29 cellular contexts compared by ENCODE assay signal in the genomic region with DNA sequence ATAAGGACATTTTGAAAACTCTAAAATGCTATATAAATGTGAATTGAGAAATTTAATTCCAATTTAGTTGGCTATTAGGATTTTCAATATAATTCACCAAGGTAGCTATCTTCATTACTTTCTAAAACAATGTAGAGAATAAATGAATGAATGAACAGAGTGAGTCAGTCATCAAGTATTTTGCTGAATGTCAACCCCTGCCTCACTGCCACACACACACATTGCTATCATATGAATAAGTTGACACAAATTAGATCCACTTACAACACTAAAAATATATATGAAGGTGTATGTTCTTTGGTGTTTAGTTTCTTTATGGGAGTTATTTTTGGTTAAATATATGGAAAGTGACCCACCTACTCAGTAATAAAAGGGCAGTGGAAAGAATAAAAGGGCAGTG. TPM values are rescaled to one million over a fixed set of nuclear protein-coding genes. Genes with fewer than 3 reads are reported as not detected.
A peak's percentile ranks its signal among the peaks of the same experiment; 100 is the strongest.
DNase-seq lines count a peak whose midpoint lies in the region; ATAC-seq and TF ChIP-seq lines count a peak whose summit lies in the region.
"Had no signal": no experiment of that assay in that cellular context is flagged by ENCODE, and none has a peak within 500 bp of the region (broad histone marks: within the 10 kb centered on the region; RNA-seq: fewer than 3 reads in every experiment).

No MANE protein-coding gene starts in this region.

- no TSS peak for BruUV-seq in HCT116 (replicated peaks; lab: Mats Ljungman, UMichigan)

- H3K27ac ChIP-seq in HCT116 (ENCODE audit: low read depth, low read length), result no peak overlapping the region
- H3K27ac ChIP-seq: HL-60, neutrophil, SJSA1, tibial artery had no signal

- no peaks in the 10 kb centered on the region for H3K4me1 Mint-ChIP-seq in T-helper 2 cell treated with Interferon-gamma antibody and Interleukin-4, amounts not matched to agents 5 μg/mL and 100 μg/mL, for 36 hours (ENCODE audit: low read depth)
- H3K4me1 Mint-ChIP-seq: CD8-positive, alpha-beta memory T cell; central memory CD8-positive, alpha-beta T cell; H9 had no signal

- H3K4me3 ChIP-seq in HCT116 (replicated peaks in 1 of 2; ENCODE audit: low read depth in 1 of 2, low read length in 2 of 2) (no peak overlapping the region), fibroblast of the aortic adventitia (ENCODE audit: low read depth, low read length) (no peak overlapping the region), BE2C (ENCODE audit: low read depth, low read length) (no peak overlapping the region)
- H3K4me3 ChIP-seq: K562, mucosa of descending colon, SJSA1, tibial artery had no signal

- H3K36me3 ChIP-seq in HCT116 (ENCODE audit: control insufficient read depth in 1 of 2, insufficient read depth in 2 of 2, low read length in 2 of 2) (no peaks in the 10 kb centered on the region), BE2C (no peaks in the 10 kb centered on the region)
- H3K36me3 ChIP-seq: neutrophil, SJSA1, tibial artery had no signal

- no peaks in the 10 kb centered on the region for H3K9me3 Mint-ChIP-seq in T-helper 2 cell treated with Interferon-gamma antibody and Interleukin-4, amounts not matched to agents 5 μg/mL and 100 μg/mL, for 36 hours
- H3K9me3 Mint-ChIP-seq: CD8-positive, alpha-beta memory T cell; central memory CD8-positive, alpha-beta T cell had no signal

- peaks cover 4% of the 10 kb centered on the region for H3K36me3 Mint-ChIP-seq in T-helper 2 cell treated with Interferon-gamma antibody and Interleukin-4, amounts not matched to agents 5 μg/mL and 100 μg/mL, for 36 hours (ENCODE audit: low read depth)

- DNase-seq in A172 (ENCODE audit: low spot score) (peak; percentile 13), HCT116 (ENCODE audit: low read depth, low spot score) (no peak), astrocyte of the hippocampus (ENCODE audit: low read depth, low spot score) (peak; percentile 21), fibroblast of the aortic adventitia (ENCODE audit: low read depth) (peak; percentile 55), BE2C (no peak), NCI-H187 treated with DMSO at 0.1 percent for 48 hours (lab: John Stamatoyannopoulos, UW) (no peak)
- no peak for DNase-seq in T-helper 2 cell treated with Interferon-gamma antibody and Interleukin-4, amounts not matched to agents 5 μg/mL and 100 μg/mL, for 36 hours (ENCODE audit: low spot score)
- DNase-seq: activated CD8-positive, alpha-beta memory T cell treated with anti-CD3 and anti-CD28 coated beads for 24 hours; CD8-positive, alpha-beta memory T cell; DND-41; effector CD8-positive, alpha-beta T cell; H9; mucosa of descending colon; NCI-H1048; NCI-H2081 treated with DMSO at 0.1 percent for 48 hours; NCI-H524 treated with DMSO at 0.1 percent for 48 hours; retina; stimulated activated CD4-positive, alpha-beta T cell treated with anti-CD3 and anti-CD28 coated beads, Interleukin-15, amount 100 ng/mL, for 24 hours; stimulated activated naive CD4-positive, alpha-beta T cell; T-helper 9 cell; tibial artery had no signal

- H3K27ac Mint-ChIP-seq in T-helper 2 cell treated with Interferon-gamma antibody and Interleukin-4, amounts not matched to agents 5 μg/mL and 100 μg/mL, for 36 hours, result no peak overlapping the region
- H3K27ac Mint-ChIP-seq: H9 had no signal

- no peak overlapping the region for H3K9ac ChIP-seq in HCT116 (ENCODE audit: low read length)

- no peaks in the 10 kb centered on the region for H3K79me2 ChIP-seq in HCT116 (ENCODE audit: insufficient read depth, low read length)

- no peak for TF ChIP-seq RAD21 in HCT116 (IDR thresholded peaks at IDR 0.05; ENCODE audit: low read depth)

- H4K20me1 ChIP-seq in HCT116 (ENCODE audit: insufficient read depth), result no peaks in the 10 kb centered on the region

- TF ChIP-seq POLR2A in HCT116 (IDR thresholded peaks at IDR 0.05; ENCODE audit: borderline replicate concordance, extremely low read depth, insufficient read depth, insufficient read length), result no peak

- RAD21 ChIA-PET in HCT116 (lab: Charles Lee; ENCODE audit: low non-redundant PET in 1 of 2, low total read pairs in 2 of 2, uncharacterized antibody in 2 of 2, unreplicated experiment in 2 of 2), result no interaction called here

- H3K9me3 ChIP-seq in HCT116 (ENCODE audit: control insufficient read depth in 1 of 2, insufficient read depth in 1 of 2, low read depth in 1 of 2, low read length in 2 of 2), result no peaks in the 10 kb centered on the region
- H3K9me3 ChIP-seq in BE2C, result no peaks in the 10 kb centered on the region
- H3K9me3 ChIP-seq: mucosa of descending colon, neutrophil, SJSA1, tibial artery had no signal

- H3K9me2 ChIP-seq in HCT116 (ENCODE audit: insufficient read depth), result no peaks in the 10 kb centered on the region

- CTCF ChIA-PET in HCT116 (lab: Charles Lee), result no interaction called here

- H3K27me3 Mint-ChIP-seq in T-helper 2 cell treated with Interferon-gamma antibody and Interleukin-4, amounts not matched to agents 5 μg/mL and 100 μg/mL, for 36 hours (ENCODE audit: low read depth), result no peaks in the 10 kb centered on the region
- H3K27me3 Mint-ChIP-seq: central memory CD8-positive, alpha-beta T cell had no signal

- peak overlapping the region; percentile 51; the same call in 1 of the 2 replicates for H3K4me2 ChIP-seq in HCT116 (ENCODE audit: low read length)

- intact Hi-C loops in HCT116 (cut with micrococcal nuclease), result no loop called here

- H3K27me3 ChIP-seq in HCT116 (ENCODE audit: insufficient read depth, low read length) (no peaks in the 10 kb centered on the region), BE2C (no peaks in the 10 kb centered on the region)
- H3K27me3 ChIP-seq: neutrophil, SJSA1, tibial artery had no signal

- H3K4me3 Mint-ChIP-seq in T-helper 2 cell treated with Interferon-gamma antibody and Interleukin-4, amounts not matched to agents 5 μg/mL and 100 μg/mL, for 36 hours, result no peak overlapping the region
- H3K4me3 Mint-ChIP-seq: CD8-positive, alpha-beta memory T cell; central memory CD8-positive, alpha-beta T cell; H9 had no signal

- no peak overlapping the region for H2AFZ ChIP-seq in HCT116 (ENCODE audit: low read depth, low read length, poor library complexity, severe bottlenecking)

- ATAC-seq in HCT116, result peak; percentile 58; the same call in 1 of the 2 replicates
- no peak for ATAC-seq in GM21786 (IDR thresholded peaks at IDR 0.05; ENCODE audit: unreplicated experiment)
- ATAC-seq: activated CD4-positive, CD25-positive, alpha-beta regulatory T cell treated with anti-CD3 and anti-CD28 coated beads, Interleukin-2, amount 50 U/mL, for 24 hours; K562; left lobe of liver; mucosa of descending colon had no signal

- POLR2A ChIA-PET in HCT116 (lab: Charles Lee), result no interaction called here

- TF ChIP-seq CTCF in HCT116 (IDR thresholded peaks at IDR 0.05 in 2 of 3, conservative IDR thresholded peaks at IDR 0.05 in 1 of 3; ENCODE audit: borderline replicate concordance in 1 of 3, insufficient read depth in 1 of 3, low read depth in 2 of 3, low read length in 2 of 3) (no peak), fibroblast of the aortic adventitia (IDR thresholded peaks at IDR 0.05; ENCODE audit: insufficient read depth, low read length) (no peak), BE2C (IDR thresholded peaks at IDR 0.05; ENCODE audit: low read depth, low read length) (no peak)

- H3K4me1 ChIP-seq in HCT116 (ENCODE audit: control insufficient read depth in 1 of 2, insufficient read depth in 2 of 2, low read length in 2 of 2) (peaks cover 5 to 35% of the 10 kb centered on the region in 2 experiments; a peak in 3 of 4 replicates), BE2C (no peaks in the 10 kb centered on the region)
- H3K4me1 ChIP-seq: tibial artery had no signal

TF ChIP-seq in HCT116, 20 proteins besides CTCF, POLR2A, EP300 and RAD21:
- peak; percentile 67 for TF ChIP-seq FOSL1 (IDR thresholded peaks at IDR 0.05; ENCODE audit: low read depth)
- TF ChIP-seq JUND (IDR thresholded peaks at IDR 0.05), result peak; percentile 50
- peak; percentile 32; the same call in 1 of the 2 replicates for TF ChIP-seq SP1 (IDR thresholded peaks at IDR 0.05; ENCODE audit: low read depth)
- TF ChIP-seq, protein P1, sequence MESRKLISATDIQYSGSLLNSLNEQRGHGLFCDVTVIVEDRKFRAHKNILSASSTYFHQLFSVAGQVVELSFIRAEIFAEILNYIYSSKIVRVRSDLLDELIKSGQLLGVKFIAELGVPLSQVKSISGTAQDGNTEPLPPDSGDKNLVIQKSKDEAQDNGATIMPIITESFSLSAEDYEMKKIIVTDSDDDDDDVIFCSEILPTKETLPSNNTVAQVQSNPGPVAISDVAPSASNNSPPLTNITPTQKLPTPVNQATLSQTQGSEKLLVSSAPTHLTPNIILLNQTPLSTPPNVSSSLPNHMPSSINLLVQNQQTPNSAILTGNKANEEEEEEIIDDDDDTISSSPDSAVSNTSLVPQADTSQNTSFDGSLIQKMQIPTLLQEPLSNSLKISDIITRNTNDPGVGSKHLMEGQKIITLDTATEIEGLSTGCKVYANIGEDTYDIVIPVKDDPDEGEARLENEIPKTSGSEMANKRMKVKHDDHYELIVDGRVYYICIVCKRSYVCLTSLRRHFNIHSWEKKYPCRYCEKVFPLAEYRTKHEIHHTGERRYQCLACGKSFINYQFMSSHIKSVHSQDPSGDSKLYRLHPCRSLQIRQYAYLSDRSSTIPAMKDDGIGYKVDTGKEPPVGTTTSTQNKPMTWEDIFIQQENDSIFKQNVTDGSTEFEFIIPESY (IDR thresholded peaks at IDR 0.05; ENCODE audit: extremely low read depth, insufficient replicate concordance, low read length), result no peak
TF ChIP-seq in HCT116: peak in this region for 3.

RNA-seq across cellular contexts. Expression of a gene that starts 52.4 kb away (rescaled TPM):
- total RNA-seq in A172 (2014; rRNA removed; shearing (Covaris generic)), result 8.6 and 9.4 TPM in 2 replicates
- total RNA-seq in HCT116 (2021; ENCODE audit: unreplicated experiment), result 95.8 TPM
- 66.0 and 94.2 TPM in 2 replicates for polyA plus RNA-seq in HCT116 (2012)
- total RNA-seq in fibroblast of the aortic adventitia (ENCODE audit: low replicate concordance), result 6.0 and 10.2 TPM in 2 replicates
- polyA plus RNA-seq in BE2C (2012; ENCODE audit: insufficient read depth, insufficient read length, low read depth), result 8.6 TPM

Comparison
In these comparisons a context has a peak if more than half of its experiments do, and no peak if none do; other contexts are left out.
1. DNase-seq: peak in A172 (single experiment), astrocyte of the hippocampus (single experiment) and fibroblast of the aortic adventitia (single experiment); none in HCT116 (single experiment), BE2C (single experiment), T-helper 2 cell treated with Interferon-gamma antibody and Interleukin-4, amounts not matched to agents 5 μg/mL and 100 μg/mL, for 36 hours (single experiment) and NCI-H187 treated with DMSO at 0.1 percent for 48 hours (single experiment).